Comparison of ENCODE assay signal across 1 cellular context in genomic region chr7:65444899-65445823, GRCh38.
TF ChIP-seq lines count a peak whose summit lies in the region.

No MANE protein-coding gene starts in this region.

TF ChIP-seq in HepG2, 621 proteins besides CTCF, POLR2A, EP300 and RAD21 (continued from another document and continues in another):
- TF ChIP-seq, protein P1, sequence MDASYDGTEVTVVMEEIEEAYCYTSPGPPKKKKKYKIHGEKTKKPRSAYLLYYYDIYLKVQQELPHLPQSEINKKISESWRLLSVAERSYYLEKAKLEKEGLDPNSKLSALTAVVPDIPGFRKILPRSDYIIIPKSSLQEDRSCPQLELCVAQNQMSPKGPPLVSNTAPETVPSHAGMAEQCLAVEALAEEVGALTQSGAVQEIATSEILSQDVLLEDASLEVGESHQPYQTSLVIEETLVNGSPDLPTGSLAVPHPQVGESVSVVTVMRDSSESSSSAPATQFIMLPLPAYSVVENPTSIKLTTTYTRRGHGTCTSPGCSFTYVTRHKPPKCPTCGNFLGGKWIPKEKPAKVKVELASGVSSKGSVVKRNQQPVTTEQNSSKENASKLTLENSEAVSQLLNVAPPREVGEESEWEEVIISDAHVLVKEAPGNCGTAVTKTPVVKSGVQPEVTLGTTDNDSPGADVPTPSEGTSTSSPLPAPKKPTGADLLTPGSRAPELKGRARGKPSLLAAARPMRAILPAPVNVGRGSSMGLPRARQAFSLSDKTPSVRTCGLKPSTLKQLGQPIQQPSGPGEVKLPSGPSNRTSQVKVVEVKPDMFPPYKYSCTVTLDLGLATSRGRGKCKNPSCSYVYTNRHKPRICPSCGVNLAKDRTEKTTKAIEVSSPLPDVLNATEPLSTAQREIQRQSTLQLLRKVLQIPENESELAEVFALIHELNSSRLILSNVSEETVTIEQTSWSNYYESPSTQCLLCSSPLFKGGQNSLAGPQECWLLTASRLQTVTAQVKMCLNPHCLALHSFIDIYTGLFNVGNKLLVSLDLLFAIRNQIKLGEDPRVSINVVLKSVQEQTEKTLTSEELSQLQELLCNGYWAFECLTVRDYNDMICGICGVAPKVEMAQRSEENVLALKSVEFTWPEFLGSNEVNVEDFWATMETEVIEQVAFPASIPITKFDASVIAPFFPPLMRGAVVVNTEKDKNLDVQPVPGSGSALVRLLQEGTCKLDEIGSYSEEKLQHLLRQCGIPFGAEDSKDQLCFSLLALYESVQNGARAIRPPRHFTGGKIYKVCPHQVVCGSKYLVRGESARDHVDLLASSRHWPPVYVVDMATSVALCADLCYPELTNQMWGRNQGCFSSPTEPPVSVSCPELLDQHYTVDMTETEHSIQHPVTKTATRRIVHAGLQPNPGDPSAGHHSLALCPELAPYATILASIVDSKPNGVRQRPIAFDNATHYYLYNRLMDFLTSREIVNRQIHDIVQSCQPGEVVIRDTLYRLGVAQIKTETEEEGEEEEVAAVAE (CRISPR knock-in tag; IDR thresholded peaks at IDR 0.05; ENCODE audit: borderline replicate concordance): 0 out of 2 replicates have a peak, but pooled peaks have one; percentile 26
- no peak for TF ChIP-seq CCAR2 (optimal IDR thresholded peaks at IDR 0.05; ENCODE audit: low read depth, low read length)
- TF ChIP-seq ZSCAN12 (CRISPR knock-in tag; IDR thresholded peaks at IDR 0.05): no peak
- peak; percentile 71; the same call in 1 of the 2 replicates for TF ChIP-seq ZFP36L1 (CRISPR knock-in tag; IDR thresholded peaks at IDR 0.05)
- peak; percentile 89 for TF ChIP-seq ARID3A (IDR thresholded peaks at IDR 0.05; ENCODE audit: low read depth, low read length)
- TF ChIP-seq ZNF761 (CRISPR knock-in tag; conservative IDR thresholded peaks at IDR 0.05): 0 out of 2 replicates have a peak, but pooled peaks have one; percentile 24
- peak; percentile 98 for TF ChIP-seq ZNF644 (CRISPR knock-in tag; IDR thresholded peaks at IDR 0.05; ENCODE audit: low read depth)
- TF ChIP-seq SNAI1 (CRISPR knock-in tag; IDR thresholded peaks at IDR 0.05; ENCODE audit: borderline replicate concordance): no peak
- no peak for TF ChIP-seq HBP1 (CRISPR knock-in tag; IDR thresholded peaks at IDR 0.05; ENCODE audit: low read depth)
- peak; percentile 23; the same call in 1 of the 3 replicates for TF ChIP-seq MXI1 (IDR thresholded peaks at IDR 0.05; ENCODE audit: borderline replicate concordance, low read depth, low read length)
- TF ChIP-seq ZNF205 (CRISPR knock-in tag; IDR thresholded peaks at IDR 0.05): peak; percentile 55; the same call in 1 of the 2 replicates
- TF ChIP-seq FOXA1 (IDR thresholded peaks at IDR 0.05): peak; percentile 88
- peak; percentile 99 for TF ChIP-seq FOXA1 (CRISPR knock-in tag; IDR thresholded peaks at IDR 0.05)
- TF ChIP-seq, protein P2, sequence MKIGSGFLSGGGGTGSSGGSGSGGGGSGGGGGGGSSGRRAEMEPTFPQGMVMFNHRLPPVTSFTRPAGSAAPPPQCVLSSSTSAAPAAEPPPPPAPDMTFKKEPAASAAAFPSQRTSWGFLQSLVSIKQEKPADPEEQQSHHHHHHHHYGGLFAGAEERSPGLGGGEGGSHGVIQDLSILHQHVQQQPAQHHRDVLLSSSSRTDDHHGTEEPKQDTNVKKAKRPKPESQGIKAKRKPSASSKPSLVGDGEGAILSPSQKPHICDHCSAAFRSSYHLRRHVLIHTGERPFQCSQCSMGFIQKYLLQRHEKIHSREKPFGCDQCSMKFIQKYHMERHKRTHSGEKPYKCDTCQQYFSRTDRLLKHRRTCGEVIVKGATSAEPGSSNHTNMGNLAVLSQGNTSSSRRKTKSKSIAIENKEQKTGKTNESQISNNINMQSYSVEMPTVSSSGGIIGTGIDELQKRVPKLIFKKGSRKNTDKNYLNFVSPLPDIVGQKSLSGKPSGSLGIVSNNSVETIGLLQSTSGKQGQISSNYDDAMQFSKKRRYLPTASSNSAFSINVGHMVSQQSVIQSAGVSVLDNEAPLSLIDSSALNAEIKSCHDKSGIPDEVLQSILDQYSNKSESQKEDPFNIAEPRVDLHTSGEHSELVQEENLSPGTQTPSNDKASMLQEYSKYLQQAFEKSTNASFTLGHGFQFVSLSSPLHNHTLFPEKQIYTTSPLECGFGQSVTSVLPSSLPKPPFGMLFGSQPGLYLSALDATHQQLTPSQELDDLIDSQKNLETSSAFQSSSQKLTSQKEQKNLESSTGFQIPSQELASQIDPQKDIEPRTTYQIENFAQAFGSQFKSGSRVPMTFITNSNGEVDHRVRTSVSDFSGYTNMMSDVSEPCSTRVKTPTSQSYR (CRISPR knock-in tag; IDR thresholded peaks at IDR 0.05; ENCODE audit: borderline replicate concordance): peak; percentile 76; the same call in 1 of the 2 replicates
- no peak for TF ChIP-seq ZNF780A (CRISPR knock-in tag; IDR thresholded peaks at IDR 0.05)
- TF ChIP-seq ZXDC (CRISPR knock-in tag; IDR thresholded peaks at IDR 0.05): no peak
- TF ChIP-seq, protein P3, sequence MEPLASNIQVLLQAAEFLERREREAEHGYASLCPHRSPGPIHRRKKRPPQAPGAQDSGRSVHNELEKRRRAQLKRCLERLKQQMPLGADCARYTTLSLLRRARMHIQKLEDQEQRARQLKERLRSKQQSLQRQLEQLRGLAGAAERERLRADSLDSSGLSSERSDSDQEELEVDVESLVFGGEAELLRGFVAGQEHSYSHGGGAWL (CRISPR knock-in tag; IDR thresholded peaks at IDR 0.05): no peak
- TF ChIP-seq, protein P4, sequence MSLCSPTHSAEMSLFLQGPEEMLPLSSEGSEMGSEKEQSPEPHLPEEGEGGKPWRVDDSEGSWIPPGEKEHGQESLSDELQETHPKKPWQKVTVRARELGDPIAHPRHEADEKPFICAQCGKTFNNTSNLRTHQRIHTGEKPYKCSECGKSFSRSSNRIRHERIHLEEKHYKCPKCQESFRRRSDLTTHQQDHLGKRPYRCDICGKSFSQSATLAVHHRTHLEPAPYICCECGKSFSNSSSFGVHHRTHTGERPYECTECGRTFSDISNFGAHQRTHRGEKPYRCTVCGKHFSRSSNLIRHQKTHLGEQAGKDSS (CRISPR knock-in tag; IDR thresholded peaks at IDR 0.05; ENCODE audit: borderline replicate concordance, low read depth): 0 out of 2 replicates have a peak, but pooled peaks have one; percentile 61
- TF ChIP-seq ZNF414 (CRISPR knock-in tag; IDR thresholded peaks at IDR 0.05): peak; percentile 53; the same call in 1 of the 2 replicates
- TF ChIP-seq PPARG (CRISPR knock-in tag; conservative IDR thresholded peaks at IDR 0.05): peak; percentile 88
- peak; percentile 91 for TF ChIP-seq ZNF746 (CRISPR knock-in tag; IDR thresholded peaks at IDR 0.05)
- peak; percentile 90 for TF ChIP-seq CREM (IDR thresholded peaks at IDR 0.05)
- no peak for TF ChIP-seq CREM (CRISPR knock-in tag; IDR thresholded peaks at IDR 0.05)
- TF ChIP-seq, protein P5, sequence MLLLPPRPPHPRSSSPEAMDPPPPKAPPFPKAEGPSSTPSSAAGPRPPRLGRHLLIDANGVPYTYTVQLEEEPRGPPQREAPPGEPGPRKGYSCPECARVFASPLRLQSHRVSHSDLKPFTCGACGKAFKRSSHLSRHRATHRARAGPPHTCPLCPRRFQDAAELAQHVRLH (CRISPR knock-in tag; IDR thresholded peaks at IDR 0.05; ENCODE audit: borderline replicate concordance, low read depth): peak; percentile 40; the same call in 1 of the 2 replicates
- no peak for TF ChIP-seq GPN1 (CRISPR knock-in tag; IDR thresholded peaks at IDR 0.05; ENCODE audit: borderline replicate concordance)
- peak; percentile 81 for TF ChIP-seq MIXL1 (CRISPR knock-in tag; IDR thresholded peaks at IDR 0.05)
- peak; percentile 27; the same call in 1 of the 2 replicates for TF ChIP-seq ATF7 (IDR thresholded peaks at IDR 0.05)
- no peak for TF ChIP-seq ATF7 (CRISPR knock-in tag; IDR thresholded peaks at IDR 0.05)
- 0 out of 2 replicates have a peak, but pooled peaks have one; percentile 27 for TF ChIP-seq MIER2 (CRISPR knock-in tag; IDR thresholded peaks at IDR 0.05)
- TF ChIP-seq TBX2 (CRISPR knock-in tag; IDR thresholded peaks at IDR 0.05; ENCODE audit: borderline replicate concordance): peak; percentile 61
- TF ChIP-seq ZNF724P (CRISPR knock-in tag; IDR thresholded peaks at IDR 0.05; ENCODE audit: borderline replicate concordance): no peak
- no peak for TF ChIP-seq ARNT2 (CRISPR knock-in tag; IDR thresholded peaks at IDR 0.05; ENCODE audit: low read depth)
- TF ChIP-seq, protein P6, sequence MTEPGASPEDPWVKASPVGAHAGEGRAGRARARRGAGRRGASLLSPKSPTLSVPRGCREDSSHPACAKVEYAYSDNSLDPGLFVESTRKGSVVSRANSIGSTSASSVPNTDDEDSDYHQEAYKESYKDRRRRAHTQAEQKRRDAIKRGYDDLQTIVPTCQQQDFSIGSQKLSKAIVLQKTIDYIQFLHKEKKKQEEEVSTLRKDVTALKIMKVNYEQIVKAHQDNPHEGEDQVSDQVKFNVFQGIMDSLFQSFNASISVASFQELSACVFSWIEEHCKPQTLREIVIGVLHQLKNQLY (CRISPR knock-in tag; IDR thresholded peaks at IDR 0.05): peak; percentile 90
- 0 out of 2 replicates have a peak, but pooled peaks have one; percentile 43 for TF ChIP-seq ZNF124 (CRISPR knock-in tag; IDR thresholded peaks at IDR 0.05)
- peak; percentile 84 for TF ChIP-seq HOXD1 (CRISPR knock-in tag; IDR thresholded peaks at IDR 0.05)
- peak; percentile 74 for TF ChIP-seq ASH2L (IDR thresholded peaks at IDR 0.05; ENCODE audit: insufficient read length, low read depth, low read length)
- no peak for TF ChIP-seq AGO1 (IDR thresholded peaks at IDR 0.05; ENCODE audit: low read depth, low read length, poor library complexity, severe bottlenecking)
- peak; percentile 97 for TF ChIP-seq MED8 (CRISPR knock-in tag; IDR thresholded peaks at IDR 0.05; ENCODE audit: insufficient replicate concordance)
- TF ChIP-seq ZGPAT (CRISPR knock-in tag; IDR thresholded peaks at IDR 0.05): peak; percentile 91
- TF ChIP-seq, protein P7, sequence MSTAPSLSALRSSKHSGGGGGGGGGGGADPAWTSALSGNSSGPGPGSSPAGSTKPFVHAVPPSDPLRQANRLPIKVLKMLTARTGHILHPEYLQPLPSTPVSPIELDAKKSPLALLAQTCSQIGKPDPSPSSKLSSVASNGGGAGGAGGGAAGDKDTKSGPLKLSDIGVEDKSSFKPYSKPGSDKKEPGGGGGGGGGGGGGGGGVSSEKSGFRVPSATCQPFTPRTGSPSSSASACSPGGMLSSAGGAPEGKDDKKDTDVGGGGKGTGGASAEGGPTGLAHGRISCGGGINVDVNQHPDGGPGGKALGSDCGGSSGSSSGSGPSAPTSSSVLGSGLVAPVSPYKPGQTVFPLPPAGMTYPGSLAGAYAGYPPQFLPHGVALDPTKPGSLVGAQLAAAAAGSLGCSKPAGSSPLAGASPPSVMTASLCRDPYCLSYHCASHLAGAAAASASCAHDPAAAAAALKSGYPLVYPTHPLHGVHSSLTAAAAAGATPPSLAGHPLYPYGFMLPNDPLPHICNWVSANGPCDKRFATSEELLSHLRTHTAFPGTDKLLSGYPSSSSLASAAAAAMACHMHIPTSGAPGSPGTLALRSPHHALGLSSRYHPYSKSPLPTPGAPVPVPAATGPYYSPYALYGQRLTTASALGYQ (CRISPR knock-in tag; IDR thresholded peaks at IDR 0.05): peak; percentile 95
- TF ChIP-seq ZNF292 (CRISPR knock-in tag; IDR thresholded peaks at IDR 0.05; ENCODE audit: borderline replicate concordance, low read depth): peak; percentile 52; the same call in 1 of the 2 replicates
